3 cellular contexts compared by ENCODE assay signal in genomic region chr1:26984291-26984690, GRCh38.
A peak's percentile ranks its signal among the peaks of the same experiment; 100 is the strongest.
TF ChIP-seq lines count a peak whose summit lies in the region.

No MANE protein-coding gene starts in this region.

TF ChIP-seq in HepG2, 621 proteins besides CTCF, POLR2A, EP300 and RAD21:
- TF ChIP-seq ZNF121 (CRISPR knock-in tag; IDR thresholded peaks at IDR 0.05) = 0 out of 2 replicates have a peak, but pooled peaks have one; percentile 44
- TF ChIP-seq, protein P1, sequence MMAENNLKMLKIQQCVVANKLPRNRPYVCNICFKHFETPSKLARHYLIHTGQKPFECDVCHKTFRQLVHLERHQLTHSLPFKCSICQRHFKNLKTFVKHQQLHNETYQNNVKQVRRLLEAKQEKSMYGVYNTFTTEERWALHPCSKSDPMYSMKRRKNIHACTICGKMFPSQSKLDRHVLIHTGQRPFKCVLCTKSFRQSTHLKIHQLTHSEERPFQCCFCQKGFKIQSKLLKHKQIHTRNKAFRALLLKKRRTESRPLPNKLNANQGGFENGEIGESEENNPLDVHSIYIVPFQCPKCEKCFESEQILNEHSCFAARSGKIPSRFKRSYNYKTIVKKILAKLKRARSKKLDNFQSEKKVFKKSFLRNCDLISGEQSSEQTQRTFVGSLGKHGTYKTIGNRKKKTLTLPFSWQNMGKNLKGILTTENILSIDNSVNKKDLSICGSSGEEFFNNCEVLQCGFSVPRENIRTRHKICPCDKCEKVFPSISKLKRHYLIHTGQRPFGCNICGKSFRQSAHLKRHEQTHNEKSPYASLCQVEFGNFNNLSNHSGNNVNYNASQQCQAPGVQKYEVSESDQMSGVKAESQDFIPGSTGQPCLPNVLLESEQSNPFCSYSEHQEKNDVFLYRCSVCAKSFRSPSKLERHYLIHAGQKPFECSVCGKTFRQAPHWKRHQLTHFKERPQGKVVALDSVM (CRISPR knock-in tag; IDR thresholded peaks at IDR 0.05) = peak; percentile 67
- no peak for TF ChIP-seq WIZ (CRISPR knock-in tag; IDR thresholded peaks at IDR 0.05)

TF ChIP-seq in WTC11, 78 proteins besides CTCF, POLR2A, EP300 and RAD21:
- TF ChIP-seq ZNF121 (CRISPR knock-in tag; IDR thresholded peaks at IDR 0.05) (peak; percentile 84), MYBL2 (CRISPR knock-in tag; IDR thresholded peaks at IDR 0.05) (no peak)
TF ChIP-seq in WTC11: peak in this region for 1.

TF ChIP-seq in K562, 482 proteins besides CTCF, POLR2A, EP300 and RAD21:
- TF ChIP-seq, protein P2, sequence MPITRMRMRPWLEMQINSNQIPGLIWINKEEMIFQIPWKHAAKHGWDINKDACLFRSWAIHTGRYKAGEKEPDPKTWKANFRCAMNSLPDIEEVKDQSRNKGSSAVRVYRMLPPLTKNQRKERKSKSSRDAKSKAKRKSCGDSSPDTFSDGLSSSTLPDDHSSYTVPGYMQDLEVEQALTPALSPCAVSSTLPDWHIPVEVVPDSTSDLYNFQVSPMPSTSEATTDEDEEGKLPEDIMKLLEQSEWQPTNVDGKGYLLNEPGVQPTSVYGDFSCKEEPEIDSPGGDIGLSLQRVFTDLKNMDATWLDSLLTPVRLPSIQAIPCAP (CRISPR knock-in tag; IDR thresholded peaks at IDR 0.05; ENCODE audit: borderline replicate concordance) = no peak
- no peak for TF ChIP-seq HDAC1 (IDR thresholded peaks at IDR 0.05)
- no peak for TF ChIP-seq ZFP30 (CRISPR knock-in tag; IDR thresholded peaks at IDR 0.05; ENCODE audit: borderline replicate concordance)
- peak; percentile 78 for TF ChIP-seq ZNF121 (CRISPR knock-in tag; conservative IDR thresholded peaks at IDR 0.05)
- TF ChIP-seq KDM1A (IDR thresholded peaks at IDR 0.05) = peak; percentile 36; a peak in 2 of 4 replicates
